1 cellular context compared by ENCODE assay signal in the genomic region with DNA sequence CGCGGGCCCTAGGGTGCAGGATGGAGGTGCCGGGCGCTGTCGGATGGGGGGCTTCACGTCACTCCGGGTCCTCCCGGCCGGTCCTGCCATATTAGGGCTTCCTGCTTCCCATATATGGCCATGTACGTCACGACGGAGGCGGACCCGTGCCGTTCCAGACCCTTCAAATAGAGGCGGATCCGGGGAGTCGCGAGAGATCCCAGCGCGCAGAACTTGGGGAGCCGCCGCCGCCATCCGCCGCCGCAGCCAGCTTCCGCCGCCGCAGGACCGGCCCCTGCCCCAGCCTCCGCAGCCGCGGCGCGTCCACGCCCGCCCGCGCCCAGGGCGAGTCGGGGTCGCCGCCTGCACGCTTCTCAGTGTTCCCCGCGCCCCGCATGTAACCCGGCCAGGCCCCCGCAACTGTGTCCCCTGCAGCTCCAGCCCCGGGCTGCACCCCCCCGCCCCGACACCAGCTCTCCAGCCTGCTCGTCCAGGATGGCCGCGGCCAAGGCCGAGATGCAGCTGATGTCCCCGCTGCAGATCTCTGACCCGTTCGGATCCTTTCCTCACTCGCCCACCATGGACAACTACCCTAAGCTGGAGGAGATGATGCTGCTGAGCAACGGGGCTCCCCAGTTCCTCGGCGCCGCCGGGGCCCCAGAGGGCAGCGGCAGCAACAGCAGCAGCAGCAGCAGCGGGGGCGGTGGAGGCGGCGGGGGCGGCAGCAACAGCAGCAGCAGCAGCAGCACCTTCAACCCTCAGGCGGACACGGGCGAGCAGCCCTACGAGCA.
A peak's percentile ranks its signal among the peaks of the same experiment; 100 is the strongest.
TF ChIP-seq lines count a peak whose summit lies in the region.

A gene (plus strand): TSS at position 192 of the 770 bp plus-strand sequence. CDS start 283 bp downstream, at position 475.

TF ChIP-seq in HepG2, 621 proteins besides CTCF, POLR2A, EP300 and RAD21 (continued from another document and continues in another):
- TF ChIP-seq, protein P1, sequence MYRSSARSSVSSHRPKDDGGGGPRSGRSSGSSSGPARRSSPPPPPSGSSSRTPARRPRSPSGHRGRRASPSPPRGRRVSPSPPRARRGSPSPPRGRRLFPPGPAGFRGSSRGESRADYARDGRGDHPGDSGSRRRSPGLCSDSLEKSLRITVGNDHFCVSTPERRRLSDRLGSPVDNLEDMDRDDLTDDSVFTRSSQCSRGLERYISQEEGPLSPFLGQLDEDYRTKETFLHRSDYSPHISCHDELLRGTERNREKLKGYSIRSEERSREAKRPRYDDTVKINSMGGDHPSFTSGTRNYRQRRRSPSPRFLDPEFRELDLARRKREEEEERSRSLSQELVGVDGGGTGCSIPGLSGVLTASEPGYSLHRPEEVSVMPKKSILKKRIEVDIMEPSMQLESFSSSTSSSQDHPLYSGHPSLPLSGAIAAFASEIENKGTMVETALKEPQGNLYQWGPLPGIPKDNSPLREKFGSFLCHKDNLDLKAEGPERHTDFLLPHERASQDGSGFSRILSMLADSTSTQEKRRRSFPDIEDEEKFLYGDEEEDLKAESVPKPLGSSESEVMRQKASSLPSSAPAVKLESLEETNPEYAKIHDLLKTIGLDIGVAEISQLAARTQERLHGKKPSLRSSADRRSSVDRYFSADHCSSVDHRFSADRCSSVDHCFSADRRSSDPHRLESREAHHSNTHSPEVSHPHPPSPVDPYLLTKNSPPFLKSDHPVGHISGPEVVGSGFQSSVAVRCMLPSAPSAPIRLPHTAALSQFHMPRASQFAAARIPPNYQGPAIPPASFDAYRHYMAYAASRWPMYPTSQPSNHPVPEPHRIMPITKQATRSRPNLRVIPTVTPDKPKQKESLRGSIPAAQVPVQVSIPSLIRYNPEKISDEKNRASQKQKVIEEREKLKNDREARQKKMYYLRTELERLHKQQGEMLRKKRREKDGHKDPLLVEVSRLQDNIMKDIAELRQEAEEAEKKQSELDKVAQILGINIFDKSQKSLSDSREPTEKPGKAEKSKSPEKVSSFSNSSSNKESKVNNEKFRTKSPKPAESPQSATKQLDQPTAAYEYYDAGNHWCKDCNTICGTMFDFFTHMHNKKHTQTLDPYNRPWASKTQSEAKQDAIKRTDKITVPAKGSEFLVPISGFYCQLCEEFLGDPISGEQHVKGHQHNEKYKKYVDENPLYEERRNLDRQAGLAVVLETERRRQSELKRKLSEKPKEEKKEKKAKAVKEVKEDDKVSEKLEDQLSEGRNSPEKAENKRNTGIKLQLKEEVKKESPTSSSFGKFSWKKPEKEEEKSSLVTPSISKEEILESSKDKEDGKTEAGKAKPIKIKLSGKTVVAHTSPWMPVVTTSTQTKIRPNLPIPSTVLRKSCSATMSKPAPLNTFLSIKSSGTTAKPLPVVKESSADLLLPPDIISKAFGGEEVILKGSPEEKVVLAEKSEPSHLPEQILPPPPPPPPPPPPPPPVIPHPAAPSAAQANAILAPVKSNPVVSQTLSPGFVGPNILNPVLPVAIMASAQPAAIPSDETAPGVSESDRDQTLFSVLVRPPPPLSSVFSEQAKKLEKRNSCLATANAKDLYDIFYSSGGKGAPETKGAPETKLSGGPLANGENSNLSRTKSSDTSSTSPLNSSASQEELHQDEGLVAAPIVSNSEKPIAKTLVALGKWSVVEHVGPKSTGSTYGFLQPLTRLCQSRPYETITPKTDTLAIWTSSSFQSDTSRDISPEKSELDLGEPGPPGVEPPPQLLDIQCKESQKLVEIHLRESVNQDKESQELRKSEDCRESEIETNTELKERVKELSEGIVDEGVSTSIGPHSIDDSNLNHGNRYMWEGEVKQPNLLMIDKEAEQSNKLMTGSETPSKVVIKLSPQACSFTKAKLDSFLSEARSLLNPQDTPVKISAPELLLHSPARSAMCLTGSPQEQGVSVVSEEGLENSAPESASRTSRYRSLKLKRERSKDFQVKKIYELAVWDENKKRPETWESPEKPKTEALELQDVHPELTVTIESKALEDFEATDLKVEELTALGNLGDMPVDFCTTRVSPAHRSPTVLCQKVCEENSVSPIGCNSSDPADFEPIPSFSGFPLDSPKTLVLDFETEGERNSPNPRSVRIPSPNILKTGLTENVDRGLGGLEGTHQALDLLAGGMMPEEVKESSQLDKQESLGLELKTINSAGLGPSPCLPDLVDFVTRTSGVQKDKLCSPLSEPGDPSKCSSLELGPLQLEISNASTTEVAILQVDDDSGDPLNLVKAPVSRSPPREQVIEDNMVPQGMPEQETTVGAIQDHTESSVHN (CRISPR knock-in tag; IDR thresholded peaks at IDR 0.05): no peak
- TF ChIP-seq DR1 (CRISPR knock-in tag; IDR thresholded peaks at IDR 0.05) (peak; percentile 78; the same call in 1 of the 2 replicates), ARNTL (CRISPR knock-in tag; IDR thresholded peaks at IDR 0.05) (no peak), ZSCAN25 (CRISPR knock-in tag; IDR thresholded peaks at IDR 0.05) (no peak), ZNF326 (CRISPR knock-in tag; IDR thresholded peaks at IDR 0.05; ENCODE audit: borderline replicate concordance) (no peak), ZNF850 (CRISPR knock-in tag; conservative IDR thresholded peaks at IDR 0.05) (0 out of 2 replicates have a peak, but pooled peaks have one; percentile 23), SKI (IDR thresholded peaks at IDR 0.05; ENCODE audit: partially characterized antibody) (peak; percentile 55), ZNF558 (CRISPR knock-in tag; IDR thresholded peaks at IDR 0.05; ENCODE audit: borderline replicate concordance) (no peak), MEIS2 (CRISPR knock-in tag; IDR thresholded peaks at IDR 0.05) (peak; percentile 20; the same call in 1 of the 2 replicates), U2AF1 (optimal IDR thresholded peaks at IDR 0.05; ENCODE audit: low read depth, low read length) (peak; percentile 90), ZNF749 (CRISPR knock-in tag; IDR thresholded peaks at IDR 0.05; ENCODE audit: borderline replicate concordance) (0 out of 2 replicates have a peak, but pooled peaks have one; percentile 57), RBFOX2 (IDR thresholded peaks at IDR 0.05; ENCODE audit: low read depth, low read length) (peak; percentile 76), BHLHE40 (IDR thresholded peaks at IDR 0.05; ENCODE audit: low read length) (peak; percentile 51), GTF2F1 (IDR thresholded peaks at IDR 0.05; ENCODE audit: low read length) (peak; percentile 94), MXI1 (IDR thresholded peaks at IDR 0.05; ENCODE audit: borderline replicate concordance, low read depth, low read length) (peak; percentile 5; the same call in 1 of the 3 replicates), ZFP82 (CRISPR knock-in tag; IDR thresholded peaks at IDR 0.05; ENCODE audit: borderline replicate concordance) (peak; percentile 72; the same call in 1 of the 2 replicates), ELF3 (CRISPR knock-in tag; IDR thresholded peaks at IDR 0.05) (0 out of 2 replicates have a peak, but pooled peaks have one; percentile 5), ZNF430 (CRISPR knock-in tag; IDR thresholded peaks at IDR 0.05) (peak; percentile 63), NFKBIZ (CRISPR knock-in tag; IDR thresholded peaks at IDR 0.05) (no peak), CREB1 (IDR thresholded peaks at IDR 0.05) (peak; percentile 93), CREB1 (CRISPR knock-in tag; IDR thresholded peaks at IDR 0.05) (peak; percentile 89), ZKSCAN5 (CRISPR knock-in tag; IDR thresholded peaks at IDR 0.05) (no peak), ZFP36 (IDR thresholded peaks at IDR 0.05; ENCODE audit: borderline replicate concordance, low read depth, low read length, partially characterized antibody) (peak; percentile 86), POLR2G (IDR thresholded peaks at IDR 0.05; ENCODE audit: low read depth, low read length) (peak; percentile 92), ZNF614 (CRISPR knock-in tag; IDR thresholded peaks at IDR 0.05; ENCODE audit: borderline replicate concordance) (no peak), ZNF30 (CRISPR knock-in tag; IDR thresholded peaks at IDR 0.05) (no peak), ZNF607 (CRISPR knock-in tag; IDR thresholded peaks at IDR 0.05; ENCODE audit: borderline replicate concordance) (peak; percentile 21; the same call in 1 of the 2 replicates), TGIF2 (CRISPR knock-in tag; IDR thresholded peaks at IDR 0.05) (0 out of 2 replicates have a peak, but pooled peaks have one; percentile 6), SRF (IDR thresholded peaks at IDR 0.05; ENCODE audit: low read depth, low read length) (peak; percentile 99), SMARCC2 (IDR thresholded peaks at IDR 0.05) (no peak), ATF1 (CRISPR knock-in tag; IDR thresholded peaks at IDR 0.05) (peak; percentile 81), CBX5 (CRISPR knock-in tag; IDR thresholded peaks at IDR 0.05; ENCODE audit: borderline replicate concordance) (no peak), CREM (IDR thresholded peaks at IDR 0.05) (peak; percentile 86), CREM (CRISPR knock-in tag; IDR thresholded peaks at IDR 0.05) (0 out of 2 replicates have a peak, but pooled peaks have one; percentile 9), ZNF441 (CRISPR knock-in tag; IDR thresholded peaks at IDR 0.05; ENCODE audit: borderline replicate concordance) (peak; percentile 52; the same call in 1 of the 2 replicates), GABPA (IDR thresholded peaks at IDR 0.05; ENCODE audit: low read depth, low read length) (no peak), GABPA (CRISPR knock-in tag; IDR thresholded peaks at IDR 0.05; ENCODE audit: low read depth) (0 out of 2 replicates have a peak, but pooled peaks have one; percentile 7)
- TF ChIP-seq, protein P2, sequence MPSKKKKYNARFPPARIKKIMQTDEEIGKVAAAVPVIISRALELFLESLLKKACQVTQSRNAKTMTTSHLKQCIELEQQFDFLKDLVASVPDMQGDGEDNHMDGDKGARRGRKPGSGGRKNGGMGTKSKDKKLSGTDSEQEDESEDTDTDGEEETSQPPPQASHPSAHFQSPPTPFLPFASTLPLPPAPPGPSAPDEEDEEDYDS (CRISPR knock-in tag; IDR thresholded peaks at IDR 0.05): peak; percentile 98
- TF ChIP-seq, protein P3, sequence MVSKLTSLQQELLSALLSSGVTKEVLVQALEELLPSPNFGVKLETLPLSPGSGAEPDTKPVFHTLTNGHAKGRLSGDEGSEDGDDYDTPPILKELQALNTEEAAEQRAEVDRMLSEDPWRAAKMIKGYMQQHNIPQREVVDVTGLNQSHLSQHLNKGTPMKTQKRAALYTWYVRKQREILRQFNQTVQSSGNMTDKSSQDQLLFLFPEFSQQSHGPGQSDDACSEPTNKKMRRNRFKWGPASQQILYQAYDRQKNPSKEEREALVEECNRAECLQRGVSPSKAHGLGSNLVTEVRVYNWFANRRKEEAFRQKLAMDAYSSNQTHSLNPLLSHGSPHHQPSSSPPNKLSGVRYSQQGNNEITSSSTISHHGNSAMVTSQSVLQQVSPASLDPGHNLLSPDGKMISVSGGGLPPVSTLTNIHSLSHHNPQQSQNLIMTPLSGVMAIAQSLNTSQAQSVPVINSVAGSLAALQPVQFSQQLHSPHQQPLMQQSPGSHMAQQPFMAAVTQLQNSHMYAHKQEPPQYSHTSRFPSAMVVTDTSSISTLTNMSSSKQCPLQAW (CRISPR knock-in tag; IDR thresholded peaks at IDR 0.05): no peak
- TF ChIP-seq, protein P4, sequence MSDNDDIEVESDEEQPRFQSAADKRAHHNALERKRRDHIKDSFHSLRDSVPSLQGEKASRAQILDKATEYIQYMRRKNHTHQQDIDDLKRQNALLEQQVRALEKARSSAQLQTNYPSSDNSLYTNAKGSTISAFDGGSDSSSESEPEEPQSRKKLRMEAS (IDR thresholded peaks at IDR 0.05): peak; percentile 18
- TF ChIP-seq, protein P5, sequence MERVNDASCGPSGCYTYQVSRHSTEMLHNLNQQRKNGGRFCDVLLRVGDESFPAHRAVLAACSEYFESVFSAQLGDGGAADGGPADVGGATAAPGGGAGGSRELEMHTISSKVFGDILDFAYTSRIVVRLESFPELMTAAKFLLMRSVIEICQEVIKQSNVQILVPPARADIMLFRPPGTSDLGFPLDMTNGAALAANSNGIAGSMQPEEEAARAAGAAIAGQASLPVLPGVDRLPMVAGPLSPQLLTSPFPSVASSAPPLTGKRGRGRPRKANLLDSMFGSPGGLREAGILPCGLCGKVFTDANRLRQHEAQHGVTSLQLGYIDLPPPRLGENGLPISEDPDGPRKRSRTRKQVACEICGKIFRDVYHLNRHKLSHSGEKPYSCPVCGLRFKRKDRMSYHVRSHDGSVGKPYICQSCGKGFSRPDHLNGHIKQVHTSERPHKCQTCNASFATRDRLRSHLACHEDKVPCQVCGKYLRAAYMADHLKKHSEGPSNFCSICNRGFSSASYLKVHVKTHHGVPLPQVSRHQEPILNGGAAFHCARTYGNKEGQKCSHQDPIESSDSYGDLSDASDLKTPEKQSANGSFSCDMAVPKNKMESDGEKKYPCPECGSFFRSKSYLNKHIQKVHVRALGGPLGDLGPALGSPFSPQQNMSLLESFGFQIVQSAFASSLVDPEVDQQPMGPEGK (CRISPR knock-in tag; IDR thresholded peaks at IDR 0.05): peak; percentile 41; the same call in 1 of the 2 replicates
- TF ChIP-seq, protein P6, sequence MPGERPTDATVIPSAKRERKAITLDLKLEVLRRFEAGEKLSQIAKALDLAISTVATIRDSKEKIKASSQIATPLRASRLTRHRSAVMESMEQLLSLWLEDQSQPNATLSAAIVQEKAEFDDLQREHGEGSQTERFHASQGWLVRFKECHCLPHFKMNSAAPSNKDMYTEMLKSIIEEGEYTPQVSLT (CRISPR knock-in tag; IDR thresholded peaks at IDR 0.05; ENCODE audit: borderline replicate concordance, low read depth): no peak
- TF ChIP-seq, protein P7, sequence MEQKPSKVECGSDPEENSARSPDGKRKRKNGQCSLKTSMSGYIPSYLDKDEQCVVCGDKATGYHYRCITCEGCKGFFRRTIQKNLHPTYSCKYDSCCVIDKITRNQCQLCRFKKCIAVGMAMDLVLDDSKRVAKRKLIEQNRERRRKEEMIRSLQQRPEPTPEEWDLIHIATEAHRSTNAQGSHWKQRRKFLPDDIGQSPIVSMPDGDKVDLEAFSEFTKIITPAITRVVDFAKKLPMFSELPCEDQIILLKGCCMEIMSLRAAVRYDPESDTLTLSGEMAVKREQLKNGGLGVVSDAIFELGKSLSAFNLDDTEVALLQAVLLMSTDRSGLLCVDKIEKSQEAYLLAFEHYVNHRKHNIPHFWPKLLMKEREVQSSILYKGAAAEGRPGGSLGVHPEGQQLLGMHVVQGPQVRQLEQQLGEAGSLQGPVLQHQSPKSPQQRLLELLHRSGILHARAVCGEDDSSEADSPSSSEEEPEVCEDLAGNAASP (CRISPR knock-in tag; IDR thresholded peaks at IDR 0.05; ENCODE audit: borderline replicate concordance): 0 out of 2 replicates have a peak, but pooled peaks have one; percentile 18
- TF ChIP-seq, protein P8, sequence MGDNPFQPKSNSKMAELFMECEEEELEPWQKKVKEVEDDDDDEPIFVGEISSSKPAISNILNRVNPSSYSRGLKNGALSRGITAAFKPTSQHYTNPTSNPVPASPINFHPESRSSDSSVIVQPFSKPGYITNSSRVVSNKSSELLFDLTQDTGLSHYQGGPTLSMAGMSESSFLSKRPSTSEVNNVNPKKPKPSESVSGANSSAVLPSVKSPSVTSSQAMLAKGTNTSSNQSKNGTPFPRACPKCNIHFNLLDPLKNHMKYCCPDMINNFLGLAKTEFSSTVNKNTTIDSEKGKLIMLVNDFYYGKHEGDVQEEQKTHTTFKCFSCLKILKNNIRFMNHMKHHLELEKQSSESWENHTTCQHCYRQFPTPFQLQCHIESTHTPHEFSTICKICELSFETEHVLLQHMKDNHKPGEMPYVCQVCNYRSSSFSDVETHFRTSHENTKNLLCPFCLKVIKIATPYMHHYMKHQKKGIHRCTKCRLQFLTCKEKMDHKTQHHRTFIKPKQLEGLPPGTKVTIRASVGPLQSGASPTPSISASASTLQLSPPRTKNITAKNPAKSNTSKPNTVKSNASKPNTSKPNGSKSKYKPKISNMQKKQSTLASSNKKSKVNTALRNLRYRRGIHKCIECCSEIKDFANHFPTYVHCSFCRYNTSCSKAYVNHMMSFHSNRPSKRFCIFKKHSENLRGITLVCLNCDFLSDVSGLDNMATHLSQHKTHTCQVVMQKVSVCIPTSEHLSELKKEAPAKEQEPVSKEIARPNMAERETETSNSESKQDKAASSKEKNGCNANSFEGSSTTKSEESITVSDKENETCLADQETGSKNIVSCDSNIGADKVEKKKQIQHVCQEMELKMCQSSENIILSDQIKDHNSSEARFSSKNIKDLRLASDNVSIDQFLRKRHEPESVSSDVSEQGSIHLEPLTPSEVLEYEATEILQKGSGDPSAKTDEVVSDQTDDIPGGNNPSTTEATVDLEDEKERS (CRISPR knock-in tag; IDR thresholded peaks at IDR 0.05): 0 out of 2 replicates have a peak, but pooled peaks have one; percentile 14
